ENCODE assay signal across 9 cellular contexts in the genomic region with DNA sequence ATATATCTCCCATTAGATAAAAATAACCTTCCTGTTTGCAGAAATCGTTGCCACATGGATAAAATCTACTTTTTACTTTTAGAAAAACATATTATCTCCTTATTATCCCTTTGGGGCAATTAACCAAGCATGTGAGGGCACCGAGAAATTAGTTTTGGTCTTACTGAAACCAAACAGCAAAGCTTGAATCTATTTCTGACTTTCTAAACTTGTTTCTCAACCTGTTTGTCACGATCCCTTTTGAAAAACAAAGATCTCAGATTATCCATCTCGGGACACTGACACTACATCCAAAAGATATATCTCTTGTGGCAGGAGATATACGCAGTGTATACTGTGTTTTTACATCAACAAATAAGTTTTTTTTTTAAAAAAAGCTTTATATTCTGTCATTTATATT. TPM values are rescaled to one million over a fixed set of nuclear protein-coding genes. Genes with fewer than 3 reads are reported as not detected.
DNase-seq lines count a peak whose midpoint lies in the region; ATAC-seq and TF ChIP-seq lines count a peak whose summit lies in the region.
"Had no signal": no experiment of that assay in that cellular context is flagged by ENCODE, and none has a peak within 500 bp of the region (broad histone marks: within the 10 kb centered on the region; RNA-seq: fewer than 3 reads in every experiment).

No MANE protein-coding gene starts in this region.

- POLR2A ChIA-PET in CD4-positive, alpha-beta memory T cell (lab: Charles Lee; ENCODE audit: partially characterized antibody) = interaction anchor here (0.6 to 3.1 kb wide), 6 partner anchors 9 to 1623 kb away, joined by 3 to 32 read pairs (median 4); a partner anchor contains a TSS

- H4K20me1 ChIP-seq in Loucy (ENCODE audit: insufficient read depth, low read length, poor library complexity, severe bottlenecking) = peaks cover 54% of the 10 kb centered on the region

- H3K9me3 Mint-ChIP-seq in CD4-positive, alpha-beta memory T cell = no peaks in the 10 kb centered on the region
- no peaks in the 10 kb centered on the region for H3K9me3 Mint-ChIP-seq in chondrocyte (ENCODE audit: low read depth)
- no peaks in the 10 kb centered on the region for H3K9me3 Mint-ChIP-seq in nephron progenitor cell

- H3K27ac Mint-ChIP-seq in CD4-positive, alpha-beta memory T cell = peak overlapping the region; percentile 55 to 94 (median 82)
- no peak overlapping the region for H3K27ac Mint-ChIP-seq in chondrocyte (ENCODE audit: unreplicated experiment)
- no peak overlapping the region for H3K27ac Mint-ChIP-seq in nephron progenitor cell

- no peaks in the 10 kb centered on the region for H3K27me3 Mint-ChIP-seq in CD4-positive, alpha-beta memory T cell
- H3K27me3 Mint-ChIP-seq in chondrocyte (ENCODE audit: low read depth) = no peaks in the 10 kb centered on the region
- peaks cover 16% of the 10 kb centered on the region for H3K27me3 Mint-ChIP-seq in nephron progenitor cell (ENCODE audit: low read depth, poor library complexity)

- peak overlapping the region in 1 of 2 donors; percentile 46 for H3K4me3 ChIP-seq in CD4-positive, alpha-beta memory T cell (ENCODE audit: low read length in 2 of 2)
- peak overlapping the region; percentile 100 for H3K4me3 ChIP-seq in Loucy (ENCODE audit: low read length, poor library complexity, severe bottlenecking)

- no peaks in the 10 kb centered on the region for H3K36me3 ChIP-seq in CD4-positive, alpha-beta memory T cell (ENCODE audit: insufficient read depth, low read length)
- no peaks in the 10 kb centered on the region for H3K36me3 ChIP-seq in Loucy (ENCODE audit: insufficient read depth, low read length)

- DNase-seq in CD4-positive, alpha-beta memory T cell = no peak
- no peak for DNase-seq in chondrocyte (ENCODE audit: low spot score)
- no peak for DNase-seq in nephron progenitor cell
- DNase-seq in omental fat pad (ENCODE audit: low spot score) = no peak
- DNase-seq in T1000 (lab: John Stamatoyannopoulos, UW) = no peak
- DNase-seq in middle frontal gyrus (ENCODE audit: extremely low spot score, low spot score) = no peak
- no peak for DNase-seq in stimulated activated CD4-positive, alpha-beta T cell treated with anti-CD3 and anti-CD28 coated beads, Interleukin-4, amount 100 ng/mL, for 24 hours
- DNase-seq: NCI-H187 treated with DMSO at 0.1 percent for 48 hours had no signal

- CTCF ChIA-PET in CD4-positive, alpha-beta memory T cell (lab: Charles Lee; ENCODE audit: partially characterized antibody) = interaction anchor here (1.2 kb wide), 1 partner anchor 69 kb away, joined by 4 read pairs; a partner anchor contains a TSS

- H3K9me2 ChIP-seq in Loucy (replicated peaks; ENCODE audit: low read depth, low read length) = no peaks in the 10 kb centered on the region

- peaks cover 61% of the 10 kb centered on the region for H3K79me2 ChIP-seq in Loucy (ENCODE audit: insufficient read depth, low read length)

- no peak overlapping the region for H2AFZ ChIP-seq in Loucy (ENCODE audit: low read length)

- H3K4me1 ChIP-seq in CD4-positive, alpha-beta memory T cell (ENCODE audit: insufficient read depth, low read length) = peaks cover 67% of the 10 kb centered on the region
- peaks cover 57% of the 10 kb centered on the region for H3K4me1 ChIP-seq in Loucy (ENCODE audit: insufficient read depth, low read length, poor library complexity, severe bottlenecking)

- no peak for ATAC-seq in omental fat pad (ENCODE audit: low FRiP score)

- H3F3A ChIP-seq in Loucy (ENCODE audit: low read depth) = no peaks in the 10 kb centered on the region; the same call in 1 of the 2 replicates

- H3K36me3 Mint-ChIP-seq in CD4-positive, alpha-beta memory T cell = peaks cover 20 to 46% of the 10 kb centered on the region in 2 donors
- peaks cover 13% of the 10 kb centered on the region for H3K36me3 Mint-ChIP-seq in chondrocyte (ENCODE audit: low read depth)
- H3K36me3 Mint-ChIP-seq in nephron progenitor cell (ENCODE audit: low read depth) = peaks cover 23% of the 10 kb centered on the region

- peak overlapping the region; percentile 84 for H3K27ac ChIP-seq in CD4-positive, alpha-beta memory T cell (ENCODE audit: low read depth, low read length)

- H3K9ac ChIP-seq in Loucy (ENCODE audit: low read depth, low read length, poor library complexity, severe bottlenecking) = peak overlapping the region; percentile 88

- no peaks in the 10 kb centered on the region for H3K9me3 ChIP-seq in CD4-positive, alpha-beta memory T cell (ENCODE audit: control insufficient read depth in 1 of 2, low read length in 2 of 2)
- no peaks in the 10 kb centered on the region for H3K9me3 ChIP-seq in Loucy (ENCODE audit: insufficient read depth, low read depth, low read length)

- H3K4me2 ChIP-seq in Loucy (ENCODE audit: low read depth, low read length, poor library complexity, severe bottlenecking) = peak overlapping the region; percentile 82

- TF ChIP-seq CTCF in Loucy (conservative IDR thresholded peaks at IDR 0.05; ENCODE audit: low read length) = no peak
- TF ChIP-seq CTCF in chondrocyte (IDR thresholded peaks at IDR 0.05) = no peak
- TF ChIP-seq CTCF in nephron progenitor cell (IDR thresholded peaks at IDR 0.05) = no peak
- no peak for TF ChIP-seq CTCF in omental fat pad (IDR thresholded peaks at IDR 0.05)

- intact Hi-C loops in CD4-positive, alpha-beta memory T cell (cut with micrococcal nuclease) = loop anchor here (1.0 to 2.0 kb wide), 2 partner anchors 12 to 49 kb away; no protein-coding TSS in a partner anchor

- H3K27me3 ChIP-seq in CD4-positive, alpha-beta memory T cell (ENCODE audit: insufficient read depth, low read length) = no peaks in the 10 kb centered on the region
- no peaks in the 10 kb centered on the region for H3K27me3 ChIP-seq in Loucy (ENCODE audit: insufficient read depth, low read length, poor library complexity, severe bottlenecking)

- H3K4me3 Mint-ChIP-seq in CD4-positive, alpha-beta memory T cell = peak overlapping the region; percentile 60 to 98 (median 85)
- H3K4me3 Mint-ChIP-seq in chondrocyte (ENCODE audit: unreplicated experiment) (peak overlapping the region; percentile 51), nephron progenitor cell (peak overlapping the region; percentile 50)

- H3K4me1 Mint-ChIP-seq in CD4-positive, alpha-beta memory T cell = peaks cover 37 to 80% (median 56%) of the 10 kb centered on the region in 4 donors
- H3K4me1 Mint-ChIP-seq in chondrocyte (ENCODE audit: low read depth) (peaks cover 51% of the 10 kb centered on the region), nephron progenitor cell (peaks cover 36% of the 10 kb centered on the region)

RNA-seq across cellular contexts. Expression of a gene that starts 2.3 kb away (rescaled TPM):
- 10 to 100 TPM; 60.2 to 64.1 TPM for total RNA-seq in CD4-positive, alpha-beta memory T cell
- 10 to 100 TPM in 1 of 2 donors, 1 to 10 TPM in 1; 9.5 to 30.4 TPM for polyA plus RNA-seq in CD4-positive, alpha-beta memory T cell
- total RNA-seq in chondrocyte = 22.3 to 33.9 TPM (median 22.8 TPM) in 3 replicates
- total RNA-seq in omental fat pad = 10 to 100 TPM; 50.8 to 61.8 (median 56.7) TPM

Comparison
In these comparisons a context has a peak if more than half of its experiments do, and no peak if none do; other contexts are left out.
1. H3K27ac Mint-ChIP-seq: peak in CD4-positive, alpha-beta memory T cell (7 of 7); none in chondrocyte (single experiment) and nephron progenitor cell (single experiment).
2. Peak in every context shown above with its lines, with median percentiles within 50 percentile points of each other: H3K4me3 Mint-ChIP-seq.